In the genomic region with DNA sequence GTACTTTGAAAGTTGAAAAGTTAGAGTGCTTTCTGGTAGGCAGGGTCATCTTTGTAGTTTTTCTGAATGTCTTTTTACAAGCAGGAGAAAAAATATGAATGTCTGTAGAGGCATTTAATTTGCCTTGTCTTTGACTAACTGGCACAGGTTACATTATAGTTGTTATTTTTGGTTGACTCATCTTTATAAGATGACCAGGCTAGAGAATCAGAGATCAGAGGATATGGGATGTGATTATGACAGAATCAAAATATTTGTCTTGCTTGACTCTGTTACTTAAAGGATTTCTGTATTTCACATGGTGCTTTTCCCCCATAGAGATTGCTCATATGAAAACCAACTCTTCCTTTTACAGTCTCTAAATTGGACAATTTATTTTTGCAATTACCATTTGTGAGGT, we compare ENCODE assay signal across 14 cellular contexts. TPM values are rescaled to one million over a fixed set of nuclear protein-coding genes. Genes with fewer than 3 reads are reported as not detected.
DNase-seq lines count a peak whose midpoint lies in the region; ATAC-seq, FAIRE-seq and TF ChIP-seq lines count a peak whose summit lies in the region.
"Had no signal": no experiment of that assay in that cellular context is flagged by ENCODE, and none has a peak within 500 bp of the region (broad histone marks: within the 10 kb centered on the region; RNA-seq: fewer than 3 reads in every experiment).

No MANE protein-coding gene starts in this region.

- H3K36me3 ChIP-seq in kidney (ENCODE audit: control insufficient read depth in 1 of 2, insufficient read depth in 2 of 2, low read length in 2 of 2): no peaks in the 10 kb centered on the region
- H3K36me3 ChIP-seq: cardiac muscle cell, Peyer's patch had no signal

- TF ChIP-seq CTCF in HFFc6 (IDR thresholded peaks at IDR 0.05) (no peak), kidney (IDR thresholded peaks at IDR 0.05; ENCODE audit: borderline replicate concordance, extremely low read depth, insufficient read depth) (no peak)

- H3K36me3 Mint-ChIP-seq in HFFc6 (ENCODE audit: low read depth) (no peaks in the 10 kb centered on the region), immature natural killer cell (no peaks in the 10 kb centered on the region)

- intact Hi-C loops in kidney (cut with DNase I): no loop called here

- H3K9ac ChIP-seq in kidney (ENCODE audit: low read length in 2 of 2): no peak overlapping the region

- no peak overlapping the region for H3K27ac ChIP-seq in kidney (ENCODE audit: low read depth in 2 of 2, low read length in 2 of 2)
- H3K27ac ChIP-seq: C4-2B, cardiac muscle cell, Peyer's patch had no signal

- H3K27me3 Mint-ChIP-seq in HFFc6 (ENCODE audit: insufficient read depth) (no peaks in the 10 kb centered on the region), immature natural killer cell (ENCODE audit: low read depth in 3 of 3) (peaks cover 1 to 8% (median 5%) of the 10 kb centered on the region in 3 donors)
- H3K27me3 Mint-ChIP-seq: progenitor cell of endocrine pancreas had no signal

- H3K4me1 ChIP-seq in kidney (ENCODE audit: control insufficient read depth in 1 of 2, insufficient read depth in 1 of 2, low read depth in 1 of 2, low read length in 2 of 2): peaks cover 11 to 15% of the 10 kb centered on the region in 2 donors

- no peak for ATAC-seq in activated CD4-positive, CD25-positive, alpha-beta regulatory T cell treated with anti-CD3 and anti-CD28 coated beads, Interleukin-2, amount 50 U/mL, for 24 hours

- H3K4me3 ChIP-seq in kidney (ENCODE audit: low read length in 2 of 2): no peak overlapping the region
- H3K4me3 ChIP-seq: cardiac muscle cell had no signal

- FAIRE-seq in kidney (lab: Jason Lieb, UNC): no peak

- H3K9me3 Mint-ChIP-seq in HFFc6: no peaks in the 10 kb centered on the region
- H3K9me3 Mint-ChIP-seq in immature natural killer cell: no peaks in the 10 kb centered on the region

- DNase-seq in AG08395 (ENCODE audit: low spot score) (peak; percentile 28), HFFc6 (peak; percentile 73), astrocyte of the hippocampus (ENCODE audit: low read depth, low spot score) (peak; percentile 5), immature natural killer cell (no peak), nucleus accumbens (lab: John Stamatoyannopoulos, UW) (no peak), kidney (no peak)
- DNase-seq in stimulated activated naive CD4-positive, alpha-beta T cell treated with Interleukin-2 at 50 U/mL for 16 hours (lab: John Stamatoyannopoulos, UW): no peak
- DNase-seq: foreskin melanocyte, NCI-H2029 treated with DMSO at 0.1 percent for 48 hours had no signal

- H3K4me3 Mint-ChIP-seq in HFFc6: peak overlapping the region; percentile 95
- peak overlapping the region in 2 of 5 donors; percentile 5 to 91 for H3K4me3 Mint-ChIP-seq in immature natural killer cell

- H3K27ac Mint-ChIP-seq in HFFc6: peak overlapping the region; percentile 78
- H3K27ac Mint-ChIP-seq in immature natural killer cell: peak overlapping the region in 5 of 6 donors; percentile 3 to 89 (median 20)
- H3K27ac Mint-ChIP-seq: progenitor cell of endocrine pancreas had no signal

- H3K9me3 ChIP-seq in kidney (ENCODE audit: control insufficient read depth in 1 of 2, low read length in 2 of 2): no peaks in the 10 kb centered on the region
- H3K9me3 ChIP-seq: Peyer's patch had no signal

- H3K4me1 Mint-ChIP-seq in HFFc6 (ENCODE audit: low read depth) (peaks cover 56% of the 10 kb centered on the region), immature natural killer cell (peaks cover 43 to 73% of the 10 kb centered on the region in 2 donors)

RNA-seq across cellular contexts. Expression of a gene that starts 2.4 kb away (rescaled TPM):
- 10 to 100 TPM; 56.7 to 75.2 (median 65.9) TPM for total RNA-seq in HFFc6 (2021; fragmentation: NEBNext Ultra II Directional; extraction: Animal tissue kit (Norgen Biotek cat#: 25700))
- polyA plus RNA-seq in immature natural killer cell (10 to 100 TPM; 24.4 to 58.9 (median 29.4) TPM), kidney (ENCODE audit: insufficient read depth, low read depth, low replicate concordance) (32.7 TPM)
- 80.7 TPM for total RNA-seq in kidney

Comparison
In these comparisons a context has a peak if more than half of its experiments do, and no peak if none do; other contexts are left out.
1. DNase-seq: peak in AG08395 (single experiment), HFFc6 (single experiment) and astrocyte of the hippocampus (single experiment); none in immature natural killer cell (0 of 3), nucleus accumbens (0 of 56), stimulated activated naive CD4-positive, alpha-beta T cell treated with Interleukin-2 at 50 U/mL for 16 hours (single experiment) and kidney (single experiment).